ENCODE assay signal across 1 cellular context in the genomic region with DNA sequence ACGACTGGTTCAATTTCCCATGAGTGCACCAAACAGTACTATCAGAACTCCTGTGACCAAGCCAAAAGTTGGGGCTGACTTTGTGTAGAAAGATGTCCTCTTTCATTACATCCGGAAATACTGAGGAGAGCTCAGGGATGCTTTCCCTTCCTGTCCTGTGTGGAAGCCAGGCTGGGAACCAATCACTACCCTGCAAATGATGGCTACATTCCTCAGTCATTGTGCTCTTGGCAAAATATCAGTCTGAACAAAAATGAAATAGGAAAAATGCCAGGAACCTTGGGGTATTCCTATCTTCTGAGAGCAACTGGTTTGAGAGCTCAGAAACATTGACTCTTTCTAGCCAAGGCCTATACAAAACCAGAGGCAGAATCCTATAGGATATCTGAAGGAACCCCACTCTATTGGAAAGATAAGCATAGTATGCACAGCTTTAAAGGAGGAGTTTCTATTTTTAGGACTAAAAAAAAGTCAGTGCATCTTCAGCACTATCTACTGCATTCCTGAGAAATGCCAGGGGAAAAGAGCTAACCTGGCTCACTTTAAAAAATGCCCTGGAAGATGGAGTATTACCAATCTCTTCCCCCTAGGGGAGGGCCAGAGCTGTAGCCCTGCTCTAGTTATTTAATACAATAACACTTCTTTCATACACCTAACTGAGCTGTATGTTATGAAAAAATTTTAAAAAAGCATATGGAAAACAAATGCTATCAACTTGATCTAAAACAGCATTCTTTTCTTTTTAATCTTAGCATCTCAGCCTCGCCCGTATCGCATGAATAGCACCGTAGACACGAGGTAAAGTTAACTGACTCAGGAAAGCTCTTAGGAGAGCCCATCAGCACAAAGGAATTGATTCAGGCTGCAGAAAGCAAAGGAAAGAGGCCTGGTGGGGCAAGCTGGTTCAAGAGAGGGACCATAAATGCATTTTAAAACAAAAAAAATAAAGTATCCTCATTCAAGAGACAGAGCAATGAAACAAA.
TF ChIP-seq lines count a peak whose summit lies in the region.

No MANE protein-coding gene starts in this region.

TF ChIP-seq in SK-N-SH treated with all-trans-retinoic acid at 6 μM for 48 hours, 23 proteins besides CTCF, POLR2A, EP300 and RAD21 (continued from another document):
- TF ChIP-seq ISL1 (CRISPR knock-in tag; IDR thresholded peaks at IDR 0.05) (no peak), OSR1 (CRISPR knock-in tag; IDR thresholded peaks at IDR 0.05) (no peak), ZC3H10 (CRISPR knock-in tag; IDR thresholded peaks at IDR 0.05) (no peak)
- TF ChIP-seq, protein P1, sequence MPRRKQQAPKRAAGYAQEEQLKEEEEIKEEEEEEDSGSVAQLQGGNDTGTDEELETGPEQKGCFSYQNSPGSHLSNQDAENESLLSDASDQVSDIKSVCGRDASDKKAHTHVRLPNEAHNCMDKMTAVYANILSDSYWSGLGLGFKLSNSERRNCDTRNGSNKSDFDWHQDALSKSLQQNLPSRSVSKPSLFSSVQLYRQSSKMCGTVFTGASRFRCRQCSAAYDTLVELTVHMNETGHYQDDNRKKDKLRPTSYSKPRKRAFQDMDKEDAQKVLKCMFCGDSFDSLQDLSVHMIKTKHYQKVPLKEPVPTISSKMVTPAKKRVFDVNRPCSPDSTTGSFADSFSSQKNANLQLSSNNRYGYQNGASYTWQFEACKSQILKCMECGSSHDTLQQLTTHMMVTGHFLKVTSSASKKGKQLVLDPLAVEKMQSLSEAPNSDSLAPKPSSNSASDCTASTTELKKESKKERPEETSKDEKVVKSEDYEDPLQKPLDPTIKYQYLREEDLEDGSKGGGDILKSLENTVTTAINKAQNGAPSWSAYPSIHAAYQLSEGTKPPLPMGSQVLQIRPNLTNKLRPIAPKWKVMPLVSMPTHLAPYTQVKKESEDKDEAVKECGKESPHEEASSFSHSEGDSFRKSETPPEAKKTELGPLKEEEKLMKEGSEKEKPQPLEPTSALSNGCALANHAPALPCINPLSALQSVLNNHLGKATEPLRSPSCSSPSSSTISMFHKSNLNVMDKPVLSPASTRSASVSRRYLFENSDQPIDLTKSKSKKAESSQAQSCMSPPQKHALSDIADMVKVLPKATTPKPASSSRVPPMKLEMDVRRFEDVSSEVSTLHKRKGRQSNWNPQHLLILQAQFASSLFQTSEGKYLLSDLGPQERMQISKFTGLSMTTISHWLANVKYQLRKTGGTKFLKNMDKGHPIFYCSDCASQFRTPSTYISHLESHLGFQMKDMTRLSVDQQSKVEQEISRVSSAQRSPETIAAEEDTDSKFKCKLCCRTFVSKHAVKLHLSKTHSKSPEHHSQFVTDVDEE (CRISPR knock-in tag; IDR thresholded peaks at IDR 0.05), result no peak
